ENCODE assay signal across 20 cellular contexts in the genomic region with DNA sequence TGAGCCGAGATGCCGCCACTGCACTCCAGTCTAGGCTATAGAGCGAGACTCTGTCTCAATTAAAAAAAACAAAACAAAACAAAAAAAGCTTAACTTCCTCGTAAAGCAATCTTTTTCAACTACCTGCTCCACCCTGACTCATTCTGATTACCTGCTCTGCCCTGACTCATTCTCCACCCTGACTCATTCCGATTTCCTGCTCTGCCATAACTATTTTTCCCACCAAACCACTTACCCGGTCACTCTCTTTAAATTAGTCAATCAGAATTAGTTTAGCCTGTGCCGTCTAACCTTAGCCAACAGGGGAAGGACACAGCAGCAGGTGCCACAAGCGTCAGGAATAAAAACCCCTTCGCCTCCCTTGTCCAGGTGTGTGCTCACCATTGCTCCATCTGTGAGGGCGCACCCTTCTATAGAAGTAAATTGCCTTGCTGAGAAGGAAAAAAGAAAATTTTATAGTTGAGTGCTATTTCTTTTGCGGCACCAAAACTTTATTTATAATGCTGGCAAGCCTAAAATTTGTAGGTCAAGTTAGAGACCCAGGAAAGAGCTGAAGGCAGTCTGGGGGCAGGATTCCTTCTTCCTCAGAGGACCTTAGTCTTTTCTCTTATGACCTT. TPM values are rescaled to one million over a fixed set of nuclear protein-coding genes. Genes with fewer than 3 reads are reported as not detected.
DNase-seq lines count a peak whose midpoint lies in the region; ATAC-seq and TF ChIP-seq lines count a peak whose summit lies in the region.
"Had no signal": no experiment of that assay in that cellular context is flagged by ENCODE, and none has a peak within 500 bp of the region (broad histone marks: within the 10 kb centered on the region; RNA-seq: fewer than 3 reads in every experiment).

No MANE protein-coding gene starts in this region.

- H3K27ac ChIP-seq in CD8-positive, alpha-beta memory T cell (ENCODE audit: low read depth, low read length) = no peak overlapping the region
- no peak overlapping the region for H3K27ac ChIP-seq in HEK293 (ENCODE audit: extremely low read depth, low read depth, low read length)
- no peak overlapping the region for H3K27ac ChIP-seq in naive thymus-derived CD4-positive, alpha-beta T cell (ENCODE audit: low read depth, low read length)

- ATAC-seq in naive thymus-derived CD4-positive, alpha-beta T cell = no peak
- no peak for ATAC-seq in GM21723 (IDR thresholded peaks at IDR 0.05; ENCODE audit: unreplicated experiment)
- ATAC-seq in HG02798 (IDR thresholded peaks at IDR 0.05; ENCODE audit: poor library complexity, unreplicated experiment) = no peak
- ATAC-seq: Panc1; right cardiac atrium; stimulated activated effector memory CD8-positive, alpha-beta T cell treated with anti-CD3 and anti-CD28 coated beads, Interleukin-12 subunit alpha, Interleukin-12 subunit beta, amount 100 ng/mL, for 72 hours had no signal

- intact Hi-C loops in naive thymus-derived CD4-positive, alpha-beta T cell (cut with micrococcal nuclease) = loop anchor here (5.0 to 10.0 kb wide), 5 partner anchors 370 to 930 kb away; a partner anchor contains a TSS

- peaks cover 16 to 18% (median 18%) of the 10 kb centered on the region in 3 donors for H3K4me1 Mint-ChIP-seq in CD8-positive, alpha-beta memory T cell
- H3K4me1 Mint-ChIP-seq in activated naive CD8-positive, alpha-beta T cell treated with anti-CD3 and anti-CD28 coated beads for 36 hours = peaks cover 11% of the 10 kb centered on the region
- peaks cover 7 to 18% (median 16%) of the 10 kb centered on the region in 7 donors for H3K4me1 Mint-ChIP-seq in naive thymus-derived CD4-positive, alpha-beta T cell

- no peaks in the 10 kb centered on the region for H3K36me3 ChIP-seq in CD8-positive, alpha-beta memory T cell (ENCODE audit: insufficient read depth, low read length)
- no peaks in the 10 kb centered on the region for H3K36me3 ChIP-seq in HEK293 (ENCODE audit: control insufficient read depth in 2 of 2, insufficient read depth in 1 of 2, low read length in 2 of 2)
- peaks cover 0 to 4% (median 0%) of the 10 kb centered on the region in 3 experiments for H3K36me3 ChIP-seq in naive thymus-derived CD4-positive, alpha-beta T cell (ENCODE audit: control insufficient read depth in 2 of 3, insufficient read depth in 3 of 3, low read length in 3 of 3)
- H3K36me3 ChIP-seq: cardiac muscle cell, vagina had no signal

- peak overlapping the region in 2 of 8 donors; percentile 71 to 72 for H3K27ac Mint-ChIP-seq in CD8-positive, alpha-beta memory T cell
- peak overlapping the region; percentile 59 for H3K27ac Mint-ChIP-seq in activated naive CD8-positive, alpha-beta T cell treated with anti-CD3 and anti-CD28 coated beads for 36 hours
- peak overlapping the region in 5 of 9 donors; percentile 8 to 60 (median 36) for H3K27ac Mint-ChIP-seq in naive thymus-derived CD4-positive, alpha-beta T cell
- H3K27ac Mint-ChIP-seq: stimulated activated effector memory CD8-positive, alpha-beta T cell treated with anti-CD3 and anti-CD28 coated beads, Interleukin-12 subunit alpha, Interleukin-12 subunit beta, amount 100 ng/mL, for 72 hours had no signal

- no peaks in the 10 kb centered on the region for H3K27me3 ChIP-seq in CD8-positive, alpha-beta memory T cell (ENCODE audit: insufficient read depth, low read length, poor library complexity, severe bottlenecking)
- no peaks in the 10 kb centered on the region for H3K27me3 ChIP-seq in naive thymus-derived CD4-positive, alpha-beta T cell (ENCODE audit: control insufficient read depth in 2 of 2, insufficient read depth in 2 of 2, low read length in 2 of 2)
- H3K27me3 ChIP-seq: cardiac muscle cell, vagina had no signal

- peaks cover 2 to 5% (median 3%) of the 10 kb centered on the region in 3 donors for H3K36me3 Mint-ChIP-seq in CD8-positive, alpha-beta memory T cell
- H3K36me3 Mint-ChIP-seq in activated naive CD8-positive, alpha-beta T cell treated with anti-CD3 and anti-CD28 coated beads for 36 hours = peaks cover 15% of the 10 kb centered on the region
- peaks cover 0 to 15% (median 10%) of the 10 kb centered on the region in 5 donors for H3K36me3 Mint-ChIP-seq in naive thymus-derived CD4-positive, alpha-beta T cell
- H3K36me3 Mint-ChIP-seq: stimulated activated effector memory CD8-positive, alpha-beta T cell treated with anti-CD3 and anti-CD28 coated beads, Interleukin-12 subunit alpha, Interleukin-12 subunit beta, amount 100 ng/mL, for 72 hours had no signal

- peak overlapping the region; percentile 48 to 93 (median 76) for H3K4me3 Mint-ChIP-seq in CD8-positive, alpha-beta memory T cell
- peak overlapping the region; percentile 25 for H3K4me3 Mint-ChIP-seq in activated naive CD8-positive, alpha-beta T cell treated with anti-CD3 and anti-CD28 coated beads for 36 hours
- peak overlapping the region in 9 of 10 donors; percentile 5 to 97 (median 47) for H3K4me3 Mint-ChIP-seq in naive thymus-derived CD4-positive, alpha-beta T cell

- H3K27me3 Mint-ChIP-seq in CD8-positive, alpha-beta memory T cell = no peaks in the 10 kb centered on the region
- H3K27me3 Mint-ChIP-seq in activated naive CD8-positive, alpha-beta T cell treated with anti-CD3 and anti-CD28 coated beads for 36 hours = no peaks in the 10 kb centered on the region
- H3K27me3 Mint-ChIP-seq in naive thymus-derived CD4-positive, alpha-beta T cell = no peaks in the 10 kb centered on the region

- no peaks in the 10 kb centered on the region for H3K9me3 ChIP-seq in CD8-positive, alpha-beta memory T cell (ENCODE audit: low read length)
- no peaks in the 10 kb centered on the region for H3K9me3 ChIP-seq in HEK293 (ENCODE audit: control insufficient read depth, insufficient read depth, low read depth, low read length)
- H3K9me3 ChIP-seq in naive thymus-derived CD4-positive, alpha-beta T cell (ENCODE audit: control insufficient read depth in 2 of 3, low read length in 3 of 3) = no peaks in the 10 kb centered on the region
- H3K9me3 ChIP-seq: vagina had no signal

- H3K4me1 ChIP-seq in CD8-positive, alpha-beta memory T cell (ENCODE audit: insufficient read depth, low read length) = peaks cover 12% of the 10 kb centered on the region
- H3K4me1 ChIP-seq in HEK293 (ENCODE audit: control insufficient read depth, insufficient read depth, low read length) = no peaks in the 10 kb centered on the region
- peaks cover 0 to 8% of the 10 kb centered on the region in 2 donors for H3K4me1 ChIP-seq in naive thymus-derived CD4-positive, alpha-beta T cell (ENCODE audit: control insufficient read depth in 2 of 2, insufficient read depth in 2 of 2, low read length in 2 of 2)

- peaks cover 0 to 4% (median 2%) of the 10 kb centered on the region in 5 donors for H3K9me3 Mint-ChIP-seq in CD8-positive, alpha-beta memory T cell
- peaks cover 13% of the 10 kb centered on the region for H3K9me3 Mint-ChIP-seq in activated naive CD8-positive, alpha-beta T cell treated with anti-CD3 and anti-CD28 coated beads for 36 hours
- peaks cover 0 to 15% (median 5%) of the 10 kb centered on the region in 11 donors for H3K9me3 Mint-ChIP-seq in naive thymus-derived CD4-positive, alpha-beta T cell

- no peak overlapping the region for H3K4me3 ChIP-seq in CD8-positive, alpha-beta memory T cell (ENCODE audit: low read length)
- no peak overlapping the region for H3K4me3 ChIP-seq in HEK293 (ENCODE audit: low read depth, low read length)
- H3K4me3 ChIP-seq in naive thymus-derived CD4-positive, alpha-beta T cell (ENCODE audit: low read length) = no peak overlapping the region

- POLR2A ChIA-PET in CD8-positive, alpha-beta memory T cell (lab: Charles Lee) = no interaction called here
- POLR2A ChIA-PET in HEK293 (lab: Yijun Ruan, JAX) = no interaction called here
- POLR2A ChIA-PET in naive thymus-derived CD4-positive, alpha-beta T cell (lab: Charles Lee) = interaction anchor here (1.7 to 3.5 kb wide), 2 partner anchors 39 to 208 kb away, joined by 4 to 14 read pairs; a partner anchor contains a TSS

- TF ChIP-seq CTCF in HEK293 (tag by site-specific recombination; IDR thresholded peaks at IDR 0.05) = no peak

- CTCF ChIA-PET in CD8-positive, alpha-beta memory T cell (lab: Charles Lee) = no interaction called here
- CTCF ChIA-PET in HEK293 (lab: Yijun Ruan, JAX) = no interaction called here
- CTCF ChIA-PET in naive thymus-derived CD4-positive, alpha-beta T cell (lab: Charles Lee) = no interaction called here

- no peak for DNase-seq in CD8-positive, alpha-beta memory T cell
- no peak for DNase-seq in activated naive CD8-positive, alpha-beta T cell treated with anti-CD3 and anti-CD28 coated beads for 36 hours
- no peak for DNase-seq in naive thymus-derived CD4-positive, alpha-beta T cell
- no peak for DNase-seq in OCI-M2 (lab: John Stamatoyannopoulos, UW; ENCODE audit: unreplicated experiment)
- DNase-seq: activated CD4-positive, CD25-positive, alpha-beta regulatory T cell; activated effector memory CD4-positive, alpha-beta T cell treated with Interleukin-2 at 50 U/mL for 16 hours; GDM1; IMR-90; NCI-H146; NCI-H524; right cardiac atrium; stimulated activated CD4-positive, alpha-beta T cell treated with anti-CD3 and anti-CD28 coated beads, Interleukin-4, amount 100 ng/mL, for 24 hours; SW 1271 had no signal

TF ChIP-seq in HEK293, 187 proteins besides CTCF, POLR2A, EP300 and RAD21 (continues in another document):
- TF ChIP-seq SETDB1 (IDR thresholded peaks at IDR 0.05; ENCODE audit: insufficient read length, low read length) = peak; percentile 94

RNA-seq across cellular contexts. Expression of a gene that starts 1.7 kb away (rescaled TPM):
- total RNA-seq in CD8-positive, alpha-beta memory T cell = 1 to 10 TPM; 4.2 to 4.9 TPM
- 7.2 TPM for polyA plus RNA-seq in CD8-positive, alpha-beta memory T cell
- total RNA-seq in activated naive CD8-positive, alpha-beta T cell treated with anti-CD3 and anti-CD28 coated beads for 36 hours = 1 to 10 TPM; 3.9 to 4.0 TPM
- 10 to 100 TPM in 3 of 5 experiments, 1 to 10 TPM in 2; 5.0 to 17.0 (median 11.7) TPM for total RNA-seq in naive thymus-derived CD4-positive, alpha-beta T cell
- polyA plus RNA-seq in naive thymus-derived CD4-positive, alpha-beta T cell = 1 to 10 TPM; 6.4 to 7.9 TPM

RNA-seq across cellular contexts. Expression of a gene that starts 39.6 kb away (rescaled TPM):
- total RNA-seq in CD8-positive, alpha-beta memory T cell = 1 to 10 TPM; 7.2 to 7.8 TPM
- 36.1 TPM for polyA plus RNA-seq in CD8-positive, alpha-beta memory T cell
- 1 to 10 TPM; 5.0 to 5.2 TPM for total RNA-seq in activated naive CD8-positive, alpha-beta T cell treated with anti-CD3 and anti-CD28 coated beads for 36 hours
- 10 to 100 TPM; 12.3 to 21.2 (median 16.3) TPM for total RNA-seq in naive thymus-derived CD4-positive, alpha-beta T cell
- 10 to 100 TPM; 32.4 to 44.1 TPM for polyA plus RNA-seq in naive thymus-derived CD4-positive, alpha-beta T cell

Comparison
In these comparisons a context has a peak if more than half of its experiments do, and no peak if none do; other contexts are left out.
1. H3K4me3 Mint-ChIP-seq: peak in every context shown above with its lines; median percentile 76 in CD8-positive, alpha-beta memory T cell; 47 in naive thymus-derived CD4-positive, alpha-beta T cell; 25 in activated naive CD8-positive, alpha-beta T cell treated with anti-CD3 and anti-CD28 coated beads for 36 hours.